8 cellular contexts compared by ENCODE assay signal in genomic region chr14:23121401-23121800, GRCh38. TPM values are rescaled to one million over a fixed set of nuclear protein-coding genes. Genes with fewer than 3 reads are reported as not detected.
DNase-seq lines count a peak whose midpoint lies in the region; ATAC-seq and TF ChIP-seq lines count a peak whose summit lies in the region.

No MANE protein-coding gene starts in this region.

- H3K27me3 ChIP-seq in Karpas-422 (ENCODE audit: low read length) (no peaks in the 10 kb centered on the region), ectodermal cell (ENCODE audit: control insufficient read depth, insufficient read depth, low read length, poor library complexity, severe bottlenecking) (no peaks in the 10 kb centered on the region), neural progenitor cell (no peaks in the 10 kb centered on the region), HAP-1 (ENCODE audit: low read depth) (no peaks in the 10 kb centered on the region)

- peaks cover 50% of the 10 kb centered on the region for H3K4me1 Mint-ChIP-seq in neural progenitor cell

- DNase-seq in GM13976 (ENCODE audit: low spot score) = peak; percentile 55
- no peak for DNase-seq in Karpas-422
- peak; percentile 31 for DNase-seq in neural progenitor cell (ENCODE audit: low spot score)
- DNase-seq in HAP-1 (ENCODE audit: low spot score in 2 of 2) = no peak
- DNase-seq in RKO (ENCODE audit: low spot score) = no peak

- H3F3A ChIP-seq in neural progenitor cell (ENCODE audit: low read depth) = peaks cover 24% of the 10 kb centered on the region

- H3K9ac ChIP-seq in Karpas-422 (ENCODE audit: low read length) = peak overlapping the region; percentile 8; the same call in 1 of the 2 replicates
- no peak overlapping the region for H3K9ac ChIP-seq in neural progenitor cell

- peaks cover 2% of the 10 kb centered on the region for H3K9me3 Mint-ChIP-seq in neural progenitor cell

- in situ Hi-C loops in GM13976 (cut with MboI; ENCODE audit: low sequenced_read_pairs, unreplicated experiment) = loop anchor here (10.0 kb wide), 2 partner anchors 63 to 173 kb away; partner anchors contain the start of gene SLC7A8
- in situ Hi-C loops in HAP-1 (cut with MboI; ENCODE audit: low sequenced_read_pairs) = no loop called here

- H3K27ac Mint-ChIP-seq in neural progenitor cell = peak overlapping the region; percentile 70

- H3K4me3 Mint-ChIP-seq in neural progenitor cell = peak overlapping the region; percentile 47

- 54 to 62% methylated on average over 6 of the region's 6 CpGs for WGBS in ectodermal cell, 2 experiments

- H3K4me3 ChIP-seq in Karpas-422 (ENCODE audit: low read length) (no peak overlapping the region), ectodermal cell (ENCODE audit: insufficient read depth, low read depth, low read length) (no peak overlapping the region), neural progenitor cell (no peak overlapping the region), HAP-1 (no peak overlapping the region)

- TF ChIP-seq CTCF in GM13976 (IDR thresholded peaks at IDR 0.05; ENCODE audit: borderline replicate concordance, control extremely low read depth, extremely low read depth, insufficient read depth, missing control alignments) (no peak), neural progenitor cell (IDR thresholded peaks at IDR 0.05) (no peak)

- ATAC-seq in HG03342 (IDR thresholded peaks at IDR 0.05; ENCODE audit: unreplicated experiment) (no peak), GM21717 (IDR thresholded peaks at IDR 0.05; ENCODE audit: unreplicated experiment) (no peak)

- H2AFZ ChIP-seq in Karpas-422 (ENCODE audit: low read length) = peak overlapping the region; percentile 37; the same call in 1 of the 2 replicates
- no peak overlapping the region for H2AFZ ChIP-seq in neural progenitor cell (replicated peaks)

- H3K79me2 ChIP-seq in Karpas-422 (ENCODE audit: low read length) (no peaks in the 10 kb centered on the region), neural progenitor cell (ENCODE audit: low read depth) (no peaks in the 10 kb centered on the region)

- no peaks in the 10 kb centered on the region for H3K9me3 ChIP-seq in Karpas-422 (ENCODE audit: low read length)
- H3K9me3 ChIP-seq in ectodermal cell (ENCODE audit: control insufficient read depth, low read length) = no peaks in the 10 kb centered on the region
- no peaks in the 10 kb centered on the region for H3K9me3 ChIP-seq in neural progenitor cell (ENCODE audit: low read depth)
- H3K9me3 ChIP-seq in HAP-1 = no peaks in the 10 kb centered on the region

- peaks cover 6% of the 10 kb centered on the region for H3K36me3 Mint-ChIP-seq in neural progenitor cell

- H3K27ac ChIP-seq in Karpas-422 (ENCODE audit: low read length) = no peak overlapping the region
- H3K27ac ChIP-seq in ectodermal cell (ENCODE audit: insufficient read depth, low read depth, low read length, poor library complexity, severe bottlenecking) = peak overlapping the region; percentile 16
- no peak overlapping the region for H3K27ac ChIP-seq in neural progenitor cell

- H4K20me1 ChIP-seq in Karpas-422 (ENCODE audit: insufficient read depth, low read depth, low read length) (no peaks in the 10 kb centered on the region), neural progenitor cell (ENCODE audit: low read depth) (no peaks in the 10 kb centered on the region)

- H3K4me1 ChIP-seq in Karpas-422 (ENCODE audit: low read length) (peaks cover 24% of the 10 kb centered on the region), ectodermal cell (ENCODE audit: control insufficient read depth, insufficient read depth, low read length) (peaks cover 16% of the 10 kb centered on the region), neural progenitor cell (peaks cover 18% of the 10 kb centered on the region), HAP-1 (peaks cover 11% of the 10 kb centered on the region; the same call in 1 of the 2 replicates)

- H3K36me3 ChIP-seq in Karpas-422 (ENCODE audit: insufficient read depth, low read length) = no peaks in the 10 kb centered on the region
- H3K36me3 ChIP-seq in ectodermal cell (ENCODE audit: control insufficient read depth, insufficient read depth, low read length) = no peaks in the 10 kb centered on the region
- H3K36me3 ChIP-seq in neural progenitor cell = no peaks in the 10 kb centered on the region
- no peaks in the 10 kb centered on the region for H3K36me3 ChIP-seq in HAP-1 (replicated peaks)

- H3K4me2 ChIP-seq in Karpas-422 (ENCODE audit: low read depth, low read length, poor library complexity, severe bottlenecking) (no peak overlapping the region), neural progenitor cell (no peak overlapping the region)

- peaks cover 4% of the 10 kb centered on the region for H3K27me3 Mint-ChIP-seq in neural progenitor cell (ENCODE audit: insufficient read depth, low read depth)

- no peaks in the 10 kb centered on the region for H3K9me2 ChIP-seq in Karpas-422 (replicated peaks; ENCODE audit: insufficient read depth, low read length)

RNA-seq across cellular contexts. Expression of gene CEBPE, which starts 2.3 kb away (rescaled TPM):
- 0.11 TPM in 1 of 2 replicates, not detected in the other for total RNA-seq in Karpas-422 (2014; rRNA removed; shearing (Covaris generic); ENCODE audit: low replicate concordance)
- polyA plus RNA-seq in ectodermal cell (2013, experiment 1 of 4) = not detected
- not detected for polyA plus RNA-seq in ectodermal cell (2013, experiment 2 of 4)
- not detected for polyA plus RNA-seq in ectodermal cell (2013, experiment 3 of 4)
- not detected for polyA plus RNA-seq in ectodermal cell (2013, experiment 4 of 4)
- total RNA-seq in neural progenitor cell (ENCODE audit: low replicate concordance) = not detected in 2 replicates

RNA-seq across cellular contexts. Expression of gene CIROP, which starts 16.6 kb away (rescaled TPM):
- total RNA-seq in Karpas-422 (2014; rRNA removed; shearing (Covaris generic); ENCODE audit: low replicate concordance) = not detected in 2 replicates
- polyA plus RNA-seq in ectodermal cell (2013, experiment 1 of 4) = not detected
- polyA plus RNA-seq in ectodermal cell (2013, experiment 2 of 4) = not detected
- polyA plus RNA-seq in ectodermal cell (2013, experiment 3 of 4) = not detected
- not detected for polyA plus RNA-seq in ectodermal cell (2013, experiment 4 of 4)
- total RNA-seq in neural progenitor cell (ENCODE audit: low replicate concordance) = 0.06 TPM in 1 of 2 replicates, not detected in the other

RNA-seq across cellular contexts. Expression of gene C14orf119, which starts 26.1 kb away (rescaled TPM):
- total RNA-seq in Karpas-422 (2014; rRNA removed; shearing (Covaris generic); ENCODE audit: low replicate concordance) = 52.6 and 69.3 TPM in 2 replicates
- 50.3 TPM for polyA plus RNA-seq in ectodermal cell (2013, experiment 1 of 4)
- 56.0 TPM for polyA plus RNA-seq in ectodermal cell (2013, experiment 2 of 4)
- 58.7 TPM for polyA plus RNA-seq in ectodermal cell (2013, experiment 3 of 4)
- polyA plus RNA-seq in ectodermal cell (2013, experiment 4 of 4) = 52.6 TPM
- 32.0 and 37.5 TPM in 2 replicates for total RNA-seq in neural progenitor cell (ENCODE audit: low replicate concordance)

RNA-seq across cellular contexts. Expression of gene ACIN1, which starts 26.5 kb away (rescaled TPM):
- 125 and 159 TPM in 2 replicates for total RNA-seq in Karpas-422 (2014; rRNA removed; shearing (Covaris generic); ENCODE audit: low replicate concordance)
- polyA plus RNA-seq in ectodermal cell (2013, experiment 1 of 4) = 348 TPM
- polyA plus RNA-seq in ectodermal cell (2013, experiment 2 of 4) = 376 TPM
- polyA plus RNA-seq in ectodermal cell (2013, experiment 3 of 4) = 247 TPM
- 287 TPM for polyA plus RNA-seq in ectodermal cell (2013, experiment 4 of 4)
- total RNA-seq in neural progenitor cell (ENCODE audit: low replicate concordance) = 184 and 215 TPM in 2 replicates

Comparison
In these comparisons a context has a peak if more than half of its experiments do, and no peak if none do; other contexts are left out.
1. DNase-seq: peak in GM13976 (single experiment) and neural progenitor cell (single experiment); none in Karpas-422 (single experiment), HAP-1 (0 of 2) and RKO (single experiment).